In the genomic region with DNA sequence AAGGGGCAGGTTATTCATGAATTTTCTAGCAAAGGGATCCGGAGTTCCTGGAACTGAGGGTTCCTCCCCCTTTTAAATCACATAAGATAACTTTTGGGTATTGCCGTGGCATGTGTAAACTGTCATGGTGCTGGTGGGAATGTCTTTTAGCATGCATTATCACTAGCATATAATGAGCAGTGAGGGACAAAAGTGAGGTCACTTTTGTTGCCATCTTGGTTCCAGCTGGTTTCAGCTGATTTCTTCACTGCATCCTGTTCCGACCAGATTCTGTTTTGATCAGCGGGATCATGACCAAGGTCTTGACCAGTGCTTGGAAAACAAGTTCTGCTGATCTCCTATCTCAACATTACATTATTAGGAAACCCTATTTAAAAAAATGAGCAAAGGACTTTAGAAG, we compare ENCODE assay signal across 24 cellular contexts.
"Had no signal": no experiment of that assay in that cellular context is flagged by ENCODE, and none has a peak within 500 bp of the region (broad histone marks: within the 10 kb centered on the region; RNA-seq: fewer than 3 reads in every experiment).

No MANE protein-coding gene starts in this region.

- H3K27me3 ChIP-seq: colonic mucosa, esophagus squamous epithelium, gastrocnemius medialis, heart right ventricle, left lung had no signal

- H3K4me1 ChIP-seq: colonic mucosa, gastrocnemius medialis had no signal

- H3K27ac ChIP-seq: colonic mucosa, epithelial cell of prostate, esophagus squamous epithelium, gastrocnemius medialis, heart right ventricle, left lung, lower lobe of right lung had no signal

- DNase-seq: colonic mucosa; cortex of kidney; effector CD8-positive, alpha-beta T cell; effector memory CD8-positive, alpha-beta T cell; endodermal cell; erythroblast; esophagus squamous epithelium; foreskin melanocyte; gastrocnemius medialis; glutamatergic neuron; head of caudate nucleus; heart right ventricle; hippocampal formation; left cardiac atrium; left lung; left ventricle myocardium superior; lower lobe of right lung; mesenchymal stem cell; mucosa of descending colon had no signal

- H3K9me3 ChIP-seq: colonic mucosa, esophagus squamous epithelium, gastrocnemius medialis, heart right ventricle, left lung, lower lobe of right lung, mucosa of descending colon had no signal

- ATAC-seq: effector memory CD8-positive, alpha-beta T cell; esophagus mucosa; gastrocnemius medialis; heart right ventricle; left cardiac atrium; left lung; left ventricle myocardium superior; lower lobe of right lung; mucosa of descending colon had no signal

- FAIRE-seq: endometrium, islet of Langerhans, keratinocyte had no signal

- H3K36me3 ChIP-seq: gastrocnemius medialis had no signal

- H3K4me3 ChIP-seq: colonic mucosa, esophagus squamous epithelium, gastrocnemius medialis, heart right ventricle, left lung, lower lobe of right lung, mucosa of descending colon had no signal
